21 cellular contexts compared by ENCODE assay signal in the genomic region with DNA sequence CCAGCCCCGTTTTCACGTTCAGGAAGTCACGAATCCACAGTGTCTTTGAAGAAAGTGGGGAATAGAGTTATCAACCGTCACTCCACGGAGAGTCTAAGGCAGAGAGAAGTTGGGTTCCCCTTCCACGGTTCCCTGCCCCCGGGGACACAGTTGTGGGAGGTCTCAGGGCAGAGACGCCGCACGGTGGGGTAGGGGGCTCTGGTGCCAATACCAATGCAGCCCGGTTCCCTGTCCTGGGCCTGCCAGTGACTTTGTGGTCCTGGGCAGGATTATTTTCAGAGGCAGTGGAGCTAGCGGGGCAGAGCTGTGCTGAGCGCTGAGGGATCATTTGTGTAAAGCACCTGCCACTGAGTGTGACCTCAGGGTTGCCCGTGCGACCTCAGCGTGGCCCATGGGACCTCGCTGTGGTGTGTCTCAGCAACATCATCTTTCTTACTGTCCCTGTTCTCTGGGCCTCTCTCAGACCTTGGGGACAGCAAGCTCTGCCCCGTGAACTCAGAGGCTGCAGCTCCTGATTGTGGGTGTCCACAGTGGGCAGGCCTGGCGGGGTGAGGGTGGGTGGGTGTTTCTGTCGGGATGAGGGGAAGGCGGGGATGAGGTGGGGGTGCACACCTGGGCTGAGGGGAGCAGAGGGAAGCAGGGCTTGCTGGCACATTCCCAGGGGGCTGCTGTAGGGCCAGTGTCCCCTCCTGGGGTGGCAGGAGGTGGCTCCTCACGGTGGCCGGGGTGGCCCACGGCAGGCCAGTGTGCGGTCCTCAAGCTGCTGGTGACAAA.
A peak's percentile ranks its signal among the peaks of the same experiment; 100 is the strongest.
DNase-seq lines count a peak whose midpoint lies in the region; ATAC-seq, FAIRE-seq and TF ChIP-seq lines count a peak whose summit lies in the region.
"Had no signal": no experiment of that assay in that cellular context is flagged by ENCODE, and none has a peak within 500 bp of the region (broad histone marks: within the 10 kb centered on the region; RNA-seq: fewer than 3 reads in every experiment).

No MANE protein-coding gene starts in this region.

- DNase-seq in WTC11 (ENCODE audit: low spot score) (no peak), right atrium auricular region (ENCODE audit: low spot score) (no peak), GM12891 (ENCODE audit: insufficient read length, low spot score) (no peak)
- no peak for DNase-seq in natural killer cell treated with Interleukin-12 subunit alpha and Interleukin-12 subunit beta and Interleukin-15 and Interleukin-18, amount 100 ng/mL, for 72 hours (ENCODE audit: low spot score)
- DNase-seq: activated CD4-positive, alpha-beta memory T cell treated with anti-CD3 and anti-CD28 coated beads, Interleukin-2, amount 10 ng/mL, durations not matched to agents 7 days and 5 days; activated effector memory CD4-positive, alpha-beta T cell treated with Interleukin-2 at 50 U/mL for 16 hours; activated T-cell treated with anti-CD3 and anti-CD28 coated beads for 4 hours; CD4-positive, alpha-beta memory T cell; DMS153; effector CD4-positive, alpha-beta T cell; foreskin keratinocyte; NCI-H2081 treated with DMSO at 0.1 percent for 48 hours; NCI-H446; OCI-M1 had no signal

- H3K4me3 ChIP-seq in right atrium auricular region: no peak overlapping the region
- peak overlapping the region in 2 of 3 donors; percentile 29 to 52 for H3K4me3 ChIP-seq in skeletal muscle tissue (ENCODE audit: low read length in 3 of 3)
- H3K4me3 ChIP-seq: mucosa of descending colon, thoracic aorta had no signal

- TF ChIP-seq POLR2A in GM12891 (IDR thresholded peaks at IDR 0.05; ENCODE audit: low read depth, low read length): no peak

- H3K27ac Mint-ChIP-seq in WTC11: peak overlapping the region; percentile 79; the same call in 1 of the 2 replicates
- no peak overlapping the region for H3K27ac Mint-ChIP-seq in natural killer cell treated with Interleukin-12 subunit alpha and Interleukin-12 subunit beta and Interleukin-15 and Interleukin-18, amount 100 ng/mL, for 72 hours
- H3K27ac Mint-ChIP-seq: activated CD4-positive, alpha-beta memory T cell treated with anti-CD3 and anti-CD28 coated beads, Interleukin-2, amount 10 ng/mL, durations not matched to agents 7 days and 5 days; CD4-positive, alpha-beta memory T cell; T-helper 2 cell treated with Interferon-gamma antibody and Interleukin-4, amounts not matched to agents 5 μg/mL and 100 μg/mL, for 36 hours had no signal

- H3K4me1 ChIP-seq in right atrium auricular region (peaks cover 0 to 45% of the 10 kb centered on the region in 2 donors), skeletal muscle tissue (ENCODE audit: control insufficient read depth in 3 of 3, insufficient read depth in 3 of 3, low read length in 3 of 3) (peaks cover 31 to 72% (median 70%) of the 10 kb centered on the region in 3 donors)

- H3K9me3 ChIP-seq in right atrium auricular region: no peaks in the 10 kb centered on the region
- H3K9me3 ChIP-seq in skeletal muscle tissue (ENCODE audit: control insufficient read depth in 3 of 3, low read length in 3 of 3): no peaks in the 10 kb centered on the region
- H3K9me3 ChIP-seq: mucosa of descending colon, neutrophil, thoracic aorta had no signal

- FAIRE-seq in GM12891 (lab: Jason Lieb, UNC): no peak

- CTCF ChIA-PET in WTC11 (lab: Charles Lee): interaction anchor here (0.6 to 2.0 kb wide), 4 partner anchors 9 to 47 kb away, joined by 3 to 10 read pairs (median 6); no protein-coding TSS in a partner anchor

- H3K36me3 ChIP-seq in right atrium auricular region (no peaks in the 10 kb centered on the region), skeletal muscle tissue (ENCODE audit: control insufficient read depth in 3 of 3, insufficient read depth in 3 of 3, low read length in 3 of 3) (peaks cover 4 to 5% (median 5%) of the 10 kb centered on the region in 3 donors)
- H3K36me3 ChIP-seq: neutrophil, thoracic aorta had no signal

- peak overlapping the region in 2 of 3 donors; percentile 45 to 83 for H3K9ac ChIP-seq in skeletal muscle tissue (ENCODE audit: low read depth in 1 of 3, low read length in 3 of 3)

- peaks cover 14% of the 10 kb centered on the region for H3K4me1 Mint-ChIP-seq in WTC11
- peaks cover 0 to 16% of the 10 kb centered on the region in 2 donors for H3K4me1 Mint-ChIP-seq in natural killer cell treated with Interleukin-12 subunit alpha and Interleukin-12 subunit beta and Interleukin-15 and Interleukin-18, amount 100 ng/mL, for 72 hours (ENCODE audit: low read depth in 2 of 2)
- H3K4me1 Mint-ChIP-seq: activated CD4-positive, alpha-beta memory T cell treated with anti-CD3 and anti-CD28 coated beads, Interleukin-2, amount 10 ng/mL, durations not matched to agents 7 days and 5 days had no signal

- no peaks in the 10 kb centered on the region for H3K36me3 Mint-ChIP-seq in WTC11
- no peaks in the 10 kb centered on the region for H3K36me3 Mint-ChIP-seq in natural killer cell treated with Interleukin-12 subunit alpha and Interleukin-12 subunit beta and Interleukin-15 and Interleukin-18, amount 100 ng/mL, for 72 hours

- peak overlapping the region; percentile 74 for H3K27ac ChIP-seq in C4-2B
- peak overlapping the region; percentile 88 to 89 for H3K27ac ChIP-seq in right atrium auricular region
- H3K27ac ChIP-seq in skeletal muscle tissue (ENCODE audit: low read depth, low read length): peak overlapping the region; percentile 96
- H3K27ac ChIP-seq: foreskin keratinocyte, neutrophil, thoracic aorta had no signal

- TF ChIP-seq CTCF in C4-2B (conservative IDR thresholded peaks at IDR 0.05): no peak
- TF ChIP-seq CTCF in WTC11 (IDR thresholded peaks at IDR 0.05): no peak
- TF ChIP-seq CTCF in right atrium auricular region (IDR thresholded peaks at IDR 0.05): no peak

- ATAC-seq in WTC11 (no peak), GM21390 (IDR thresholded peaks at IDR 0.05; ENCODE audit: unreplicated experiment) (no peak)
- ATAC-seq in natural killer cell treated with Interleukin-12 subunit alpha and Interleukin-12 subunit beta and Interleukin-15 and Interleukin-18, amount 100 ng/mL, for 72 hours: no peak
- ATAC-seq: foreskin keratinocyte, mucosa of descending colon had no signal

- H3K9me3 Mint-ChIP-seq in WTC11: no peaks in the 10 kb centered on the region
- no peaks in the 10 kb centered on the region for H3K9me3 Mint-ChIP-seq in natural killer cell treated with Interleukin-12 subunit alpha and Interleukin-12 subunit beta and Interleukin-15 and Interleukin-18, amount 100 ng/mL, for 72 hours
- H3K9me3 Mint-ChIP-seq: activated CD4-positive, alpha-beta memory T cell treated with anti-CD3 and anti-CD28 coated beads, Interleukin-2, amount 10 ng/mL, durations not matched to agents 7 days and 5 days; CD4-positive, alpha-beta memory T cell; T-helper 2 cell treated with Interferon-gamma antibody and Interleukin-4, amounts not matched to agents 5 μg/mL and 100 μg/mL, for 36 hours had no signal

- H3K4me3 Mint-ChIP-seq in WTC11: no peak overlapping the region
- H3K4me3 Mint-ChIP-seq in natural killer cell treated with Interleukin-12 subunit alpha and Interleukin-12 subunit beta and Interleukin-15 and Interleukin-18, amount 100 ng/mL, for 72 hours: no peak overlapping the region
- H3K4me3 Mint-ChIP-seq: activated CD4-positive, alpha-beta memory T cell treated with anti-CD3 and anti-CD28 coated beads, Interleukin-2, amount 10 ng/mL, durations not matched to agents 7 days and 5 days; CD4-positive, alpha-beta memory T cell; T-helper 2 cell treated with Interferon-gamma antibody and Interleukin-4, amounts not matched to agents 5 μg/mL and 100 μg/mL, for 36 hours had no signal

- H3K27me3 Mint-ChIP-seq in WTC11 (ENCODE audit: low read depth): no peaks in the 10 kb centered on the region
- H3K27me3 Mint-ChIP-seq in natural killer cell treated with Interleukin-12 subunit alpha and Interleukin-12 subunit beta and Interleukin-15 and Interleukin-18, amount 100 ng/mL, for 72 hours: no peaks in the 10 kb centered on the region
- H3K27me3 Mint-ChIP-seq: activated CD4-positive, alpha-beta memory T cell treated with anti-CD3 and anti-CD28 coated beads, Interleukin-2, amount 10 ng/mL, durations not matched to agents 7 days and 5 days; CD4-positive, alpha-beta memory T cell had no signal

- POLR2A ChIA-PET in WTC11 (lab: Charles Lee): no interaction called here

- no peaks in the 10 kb centered on the region for H3K27me3 ChIP-seq in right atrium auricular region
- no peaks in the 10 kb centered on the region for H3K27me3 ChIP-seq in skeletal muscle tissue (ENCODE audit: control insufficient read depth in 3 of 3, insufficient read depth in 3 of 3, low read length in 3 of 3)
- H3K27me3 ChIP-seq: foreskin keratinocyte, neutrophil had no signal

TF ChIP-seq in WTC11, 78 proteins besides CTCF, POLR2A, EP300 and RAD21:
- TF ChIP-seq IRF2 (CRISPR knock-in tag; IDR thresholded peaks at IDR 0.05; ENCODE audit: borderline replicate concordance, low read depth): no peak
TF ChIP-seq in WTC11: peak in this region for 0.

TF ChIP-seq in GM12891, 5 proteins besides CTCF, POLR2A, EP300 and RAD21:
- TF ChIP-seq TAF1 (IDR thresholded peaks at IDR 0.05; ENCODE audit: low read depth, low read length): no peak
- no peak for TF ChIP-seq POLR2AphosphoS5 (IDR thresholded peaks at IDR 0.05; ENCODE audit: low read depth, low read length)
- no peak for TF ChIP-seq PAX5 (IDR thresholded peaks at IDR 0.05; ENCODE audit: insufficient read depth, low read length, severe bottlenecking)
- no peak for TF ChIP-seq POU2F2 (IDR thresholded peaks at IDR 0.05; ENCODE audit: low read depth, low read length)
- no peak for TF ChIP-seq SPI1 (IDR thresholded peaks at IDR 0.05; ENCODE audit: low read depth, low read length)

Comparison
In these comparisons a context has a peak if more than half of its experiments do, and no peak if none do; other contexts are left out.
1. H3K4me3 ChIP-seq: peak in skeletal muscle tissue (2 of 3); none in right atrium auricular region (0 of 2).
2. Peak in every context shown above with its lines, with median percentiles within 50 percentile points of each other: H3K27ac ChIP-seq.